8 cellular contexts compared by ENCODE assay signal in genomic region chr12:90102957-90103652, GRCh38.
DNase-seq lines count a peak whose midpoint lies in the region; ATAC-seq and TF ChIP-seq lines count a peak whose summit lies in the region.

No MANE protein-coding gene starts in this region.

- no peak overlapping the region for H3K4me3 ChIP-seq in left lung

- no peak for TF ChIP-seq POLR2A in GM18505 (IDR thresholded peaks at IDR 0.05; ENCODE audit: borderline replicate concordance, extremely low read depth, insufficient read depth, insufficient read length)

- peaks cover 3 to 6% of the 10 kb centered on the region in 2 donors for H3K4me1 ChIP-seq in left lung

- DNase-seq in NCI-H69 (lab: John Stamatoyannopoulos, UW) (peak; percentile 62), astrocyte of the hippocampus (ENCODE audit: low read depth, low spot score) (peak; percentile 56), left lung (no peak)
- DNase-seq in activated effector memory CD4-positive, alpha-beta T cell treated with Interleukin-2 at 50 U/mL for 16 hours, result no peak
- no peak for DNase-seq in stimulated activated naive CD4-positive, alpha-beta T cell treated with Interleukin-2 at 50 U/mL for 16 hours (lab: John Stamatoyannopoulos, UW)

- ATAC-seq in GM18505 (IDR thresholded peaks at IDR 0.05; ENCODE audit: unreplicated experiment), result peak; percentile 77
- peak; percentile 81 for ATAC-seq in HG02852 (IDR thresholded peaks at IDR 0.05; ENCODE audit: unreplicated experiment)
- ATAC-seq in left lung, result peak; percentile 60

- TF ChIP-seq CTCF in C4-2B (conservative IDR thresholded peaks at IDR 0.05) (peak; percentile 74), left lung (IDR thresholded peaks at IDR 0.05) (peak; percentile 26 to 41)

- H3K36me3 ChIP-seq in left lung, result no peaks in the 10 kb centered on the region

- H3K27me3 ChIP-seq in left lung, result no peaks in the 10 kb centered on the region

- no peaks in the 10 kb centered on the region for H3K9me3 ChIP-seq in left lung

- intact Hi-C loops in left lung (cut with DNase I), result no loop called here

- no peak overlapping the region for H3K27ac ChIP-seq in C4-2B
- no peak overlapping the region for H3K27ac ChIP-seq in left lung

Comparison
In these comparisons a context has a peak if more than half of its experiments do, and no peak if none do; other contexts are left out.
1. DNase-seq: peak in NCI-H69 (single experiment) and astrocyte of the hippocampus (single experiment); none in left lung (0 of 2), activated effector memory CD4-positive, alpha-beta T cell treated with Interleukin-2 at 50 U/mL for 16 hours (single experiment) and stimulated activated naive CD4-positive, alpha-beta T cell treated with Interleukin-2 at 50 U/mL for 16 hours (single experiment).
2. Peak in every context shown above with its lines, with median percentiles within 50 percentile points of each other: ATAC-seq.